ENCODE assay signal across 13 cellular contexts in genomic region chr10:4260483-4260882, GRCh38.
DNase-seq lines count a peak whose midpoint lies in the region; ATAC-seq and TF ChIP-seq lines count a peak whose summit lies in the region.
"Had no signal": no experiment of that assay in that cellular context is flagged by ENCODE, and none has a peak within 500 bp of the region (broad histone marks: within the 10 kb centered on the region; RNA-seq: fewer than 3 reads in every experiment).

No MANE protein-coding gene starts in this region.

- H4K8ac ChIP-seq in trophoblast cell (ENCODE audit: low read depth, low read length) = no peak overlapping the region

- H3K4me3 Mint-ChIP-seq in activated CD4-positive, alpha-beta T cell treated with anti-CD3 and anti-CD28 coated beads, Interleukin-2, amount 10 ng/mL, durations not matched to agents 24 days and 14 days = no peak overlapping the region
- no peak overlapping the region for H3K4me3 Mint-ChIP-seq in activated T-cell treated with anti-CD3 and anti-CD28 coated beads, Interleukin-2, amount 50 U/mL, for 4 hours
- H3K4me3 Mint-ChIP-seq: activated naive CD8-positive, alpha-beta T cell treated with anti-CD3 and anti-CD28 coated beads, Interleukin-2, amount 10 ng/mL, durations not matched to agents 7 days and 5 days; naive thymus-derived CD8-positive, alpha-beta T cell had no signal

- H3K9me3 ChIP-seq in GM23248 (ENCODE audit: low read depth) = no peaks in the 10 kb centered on the region
- no peaks in the 10 kb centered on the region for H3K9me3 ChIP-seq in ascending aorta
- H3K9me3 ChIP-seq in trophoblast cell (ENCODE audit: insufficient read depth, low read depth, low read length) = no peaks in the 10 kb centered on the region

- H3K79me1 ChIP-seq in trophoblast cell (ENCODE audit: low read length) = peaks cover 9% of the 10 kb centered on the region

- H4K12ac ChIP-seq in trophoblast cell (ENCODE audit: low read depth, low read length) = no peak overlapping the region

- no peak overlapping the region for H3K4ac ChIP-seq in trophoblast cell (ENCODE audit: low read depth, low read length)

- no peak overlapping the region for H3K23ac ChIP-seq in trophoblast cell (ENCODE audit: low read length)

- no peak overlapping the region for H3K4me3 ChIP-seq in GM23248
- H3K4me3 ChIP-seq in ascending aorta = peak overlapping the region in 1 of 2 donors; percentile 23
- no peak overlapping the region for H3K4me3 ChIP-seq in fibroblast of villous mesenchyme (ENCODE audit: low read depth, low read length)
- no peak overlapping the region for H3K4me3 ChIP-seq in skeletal muscle cell (ENCODE audit: low read depth, low read length)
- no peak overlapping the region for H3K4me3 ChIP-seq in trophoblast cell (ENCODE audit: low read depth, low read length)

- in situ Hi-C loops in GM23248 (cut with MboI) = no loop called here

- H3K36me3 ChIP-seq in GM23248 (ENCODE audit: low read depth) (no peaks in the 10 kb centered on the region), ascending aorta (no peaks in the 10 kb centered on the region), trophoblast cell (ENCODE audit: control insufficient read depth in 1 of 2, insufficient read depth in 2 of 2, low read length in 2 of 2) (no peaks in the 10 kb centered on the region)

- WGBS in GM23248 (ENCODE audit: low coverage in 1 of 2, low lambda C conversion rate in 2 of 2, missing lambda C conversion rate in 2 of 2), 2 experiments = 6 to 7% methylated on average over 1 of the region's 1 CpG
- WGBS in trophoblast cell (ENCODE audit: extremely low coverage, insufficient coverage, insufficient read length) = no CpG with 5 or more reads among the region's 1 CpG

- H2BK12ac ChIP-seq in trophoblast cell (ENCODE audit: low read length) = no peak overlapping the region

- intact Hi-C loops in ascending aorta (cut with DNase I) = loop anchor here (2.0 to 5.0 kb wide), 2 partner anchors 22 to 82 kb away; no protein-coding TSS in a partner anchor
- intact Hi-C loops in activated CD4-positive, alpha-beta T cell treated with anti-CD3 and anti-CD28 coated beads, Interleukin-2, amount 10 ng/mL, durations not matched to agents 24 days and 14 days (cut with micrococcal nuclease) = no loop called here

- peaks cover 4% of the 10 kb centered on the region for H3F3A ChIP-seq in GM23248 (ENCODE audit: insufficient read depth)

- H2BK5ac ChIP-seq in trophoblast cell (ENCODE audit: low read depth, low read length, poor library complexity) = no peak overlapping the region

- H3K27ac ChIP-seq in GM23248 = no peak overlapping the region
- H3K27ac ChIP-seq in ascending aorta = peak overlapping the region; percentile 58 to 72
- no peak overlapping the region for H3K27ac ChIP-seq in trophoblast cell (ENCODE audit: low read depth, low read length)

- TF ChIP-seq CTCF in ascending aorta (IDR thresholded peaks at IDR 0.05) (no peak), fibroblast of villous mesenchyme (IDR thresholded peaks at IDR 0.05; ENCODE audit: insufficient read depth, low read depth, low read length) (no peak)

- H2AFZ ChIP-seq in GM23248 (0 out of 2 replicates have a peak overlapping the region, but pooled peaks have one; percentile 30), trophoblast cell (ENCODE audit: insufficient read depth, low read length, poor library complexity) (no peak overlapping the region)

- H3K36me3 Mint-ChIP-seq in activated CD4-positive, alpha-beta T cell treated with anti-CD3 and anti-CD28 coated beads, Interleukin-2, amount 10 ng/mL, durations not matched to agents 24 days and 14 days (ENCODE audit: low read depth) = no peaks in the 10 kb centered on the region
- H3K36me3 Mint-ChIP-seq in activated T-cell treated with anti-CD3 and anti-CD28 coated beads, Interleukin-2, amount 50 U/mL, for 4 hours (ENCODE audit: insufficient read depth) = no peaks in the 10 kb centered on the region
- H3K36me3 Mint-ChIP-seq: activated naive CD8-positive, alpha-beta T cell treated with anti-CD3 and anti-CD28 coated beads, Interleukin-2, amount 10 ng/mL, durations not matched to agents 7 days and 5 days; naive thymus-derived CD8-positive, alpha-beta T cell had no signal

- H3K4me1 ChIP-seq in GM23248 (ENCODE audit: insufficient read depth) (peaks cover 13% of the 10 kb centered on the region; the same call in 1 of the 2 replicates), ascending aorta (peaks cover 9 to 20% of the 10 kb centered on the region in 2 donors), trophoblast cell (ENCODE audit: control insufficient read depth in 1 of 2, insufficient read depth in 2 of 2, low read length in 2 of 2) (peaks cover 0 to 3% of the 10 kb centered on the region in 2 experiments)

- H3K27me3 ChIP-seq in GM23248 (replicated peaks; ENCODE audit: insufficient read depth) (no peaks in the 10 kb centered on the region), ascending aorta (no peaks in the 10 kb centered on the region), trophoblast cell (ENCODE audit: insufficient read depth, low read length) (no peaks in the 10 kb centered on the region)

- H3K4me1 Mint-ChIP-seq in activated CD4-positive, alpha-beta T cell treated with anti-CD3 and anti-CD28 coated beads, Interleukin-2, amount 10 ng/mL, durations not matched to agents 24 days and 14 days = peaks cover 3% of the 10 kb centered on the region
- no peaks in the 10 kb centered on the region for H3K4me1 Mint-ChIP-seq in activated T-cell treated with anti-CD3 and anti-CD28 coated beads, Interleukin-2, amount 50 U/mL, for 4 hours (ENCODE audit: low read depth)
- H3K4me1 Mint-ChIP-seq: naive thymus-derived CD8-positive, alpha-beta T cell had no signal

- H3K27ac Mint-ChIP-seq in activated CD4-positive, alpha-beta T cell treated with anti-CD3 and anti-CD28 coated beads, Interleukin-2, amount 10 ng/mL, durations not matched to agents 24 days and 14 days = no peak overlapping the region
- H3K27ac Mint-ChIP-seq: activated naive CD8-positive, alpha-beta T cell treated with anti-CD3 and anti-CD28 coated beads, Interleukin-2, amount 10 ng/mL, durations not matched to agents 7 days and 5 days; naive thymus-derived CD8-positive, alpha-beta T cell had no signal

- H3K9me2 ChIP-seq in GM23248 (ENCODE audit: insufficient read depth) = no peaks in the 10 kb centered on the region

- H3K79me2 ChIP-seq in GM23248 (ENCODE audit: insufficient read depth) (no peaks in the 10 kb centered on the region), trophoblast cell (ENCODE audit: control insufficient read depth, insufficient read depth, low read length, poor library complexity) (no peaks in the 10 kb centered on the region)

- no peaks in the 10 kb centered on the region for H4K20me1 ChIP-seq in GM23248 (ENCODE audit: insufficient read depth)

- DNase-seq in GM23248 (peak; percentile 54), ascending aorta (ENCODE audit: low spot score in 2 of 2) (no peak), fibroblast of villous mesenchyme (ENCODE audit: low read depth) (peak; percentile 91), skeletal muscle cell (ENCODE audit: low read depth) (peak; percentile 44), trophoblast cell (no peak)
- no peak for DNase-seq in activated CD4-positive, alpha-beta T cell treated with anti-CD3 and anti-CD28 coated beads, Interleukin-2, amount 10 ng/mL, durations not matched to agents 24 days and 14 days
- no peak for DNase-seq in activated T-cell treated with anti-CD3 and anti-CD28 coated beads, Interleukin-2, amount 50 U/mL, for 4 hours
- DNase-seq: activated naive CD8-positive, alpha-beta T cell treated with anti-CD3 and anti-CD28 coated beads, Interleukin-2, amount 10 ng/mL, durations not matched to agents 7 days and 5 days; C1 segment of cervical spinal cord; GDM1; naive thymus-derived CD8-positive, alpha-beta T cell; OCI-M1 had no signal

- no peak overlapping the region for H3K14ac ChIP-seq in trophoblast cell (ENCODE audit: low read length)

- H2AK5ac ChIP-seq in trophoblast cell (ENCODE audit: low read length) = no peak overlapping the region

- no peak overlapping the region for H3K4me2 ChIP-seq in GM23248 (ENCODE audit: unreplicated experiment)
- no peak overlapping the region for H3K4me2 ChIP-seq in trophoblast cell (ENCODE audit: low read length)

- no peak for ATAC-seq in activated T-cell treated with anti-CD3 and anti-CD28 coated beads, Interleukin-2, amount 50 U/mL, for 4 hours
- ATAC-seq in HG02642 (IDR thresholded peaks at IDR 0.05; ENCODE audit: poor library complexity, unreplicated experiment) = no peak
- ATAC-seq: naive thymus-derived CD8-positive, alpha-beta T cell had no signal

- H3K18ac ChIP-seq in trophoblast cell (ENCODE audit: low read length) = no peak overlapping the region

- H3K27me3 Mint-ChIP-seq in activated CD4-positive, alpha-beta T cell treated with anti-CD3 and anti-CD28 coated beads, Interleukin-2, amount 10 ng/mL, durations not matched to agents 24 days and 14 days = peaks cover 3% of the 10 kb centered on the region
- no peaks in the 10 kb centered on the region for H3K27me3 Mint-ChIP-seq in activated T-cell treated with anti-CD3 and anti-CD28 coated beads, Interleukin-2, amount 50 U/mL, for 4 hours (ENCODE audit: low read depth)

- no peak overlapping the region for H4K91ac ChIP-seq in trophoblast cell (ENCODE audit: low read depth, low read length)

- H3K9me3 Mint-ChIP-seq in activated CD4-positive, alpha-beta T cell treated with anti-CD3 and anti-CD28 coated beads, Interleukin-2, amount 10 ng/mL, durations not matched to agents 24 days and 14 days = peaks cover 1% of the 10 kb centered on the region
- no peaks in the 10 kb centered on the region for H3K9me3 Mint-ChIP-seq in activated T-cell treated with anti-CD3 and anti-CD28 coated beads, Interleukin-2, amount 50 U/mL, for 4 hours

- no peak overlapping the region for H3K9ac ChIP-seq in GM23248
- no peak overlapping the region for H3K9ac ChIP-seq in trophoblast cell (ENCODE audit: low read length)

- no peak overlapping the region for H2BK120ac ChIP-seq in trophoblast cell (ENCODE audit: insufficient read depth, low read length, poor library complexity)

Comparison
In these comparisons a context has a peak if more than half of its experiments do, and no peak if none do; other contexts are left out.
1. DNase-seq: peak in GM23248 (single experiment), fibroblast of villous mesenchyme (single experiment) and skeletal muscle cell (single experiment); none in ascending aorta (0 of 2), activated CD4-positive, alpha-beta T cell treated with anti-CD3 and anti-CD28 coated beads, Interleukin-2, amount 10 ng/mL, durations not matched to agents 24 days and 14 days (single experiment), trophoblast cell (0 of 2) and activated T-cell treated with anti-CD3 and anti-CD28 coated beads, Interleukin-2, amount 50 U/mL, for 4 hours (single experiment).
2. H3K27ac ChIP-seq: peak in ascending aorta (2 of 2); none in GM23248 (single experiment) and trophoblast cell (single experiment).